Comparison of ENCODE assay signal across 1 cellular context in genomic region chr9:131078427-131079366, GRCh38.
TF ChIP-seq lines count a peak whose summit lies in the region.

No MANE protein-coding gene starts in this region.

TF ChIP-seq in HepG2, 621 proteins besides CTCF, POLR2A, EP300 and RAD21 (continued from another document and continues in another):
- TF ChIP-seq, protein P1, sequence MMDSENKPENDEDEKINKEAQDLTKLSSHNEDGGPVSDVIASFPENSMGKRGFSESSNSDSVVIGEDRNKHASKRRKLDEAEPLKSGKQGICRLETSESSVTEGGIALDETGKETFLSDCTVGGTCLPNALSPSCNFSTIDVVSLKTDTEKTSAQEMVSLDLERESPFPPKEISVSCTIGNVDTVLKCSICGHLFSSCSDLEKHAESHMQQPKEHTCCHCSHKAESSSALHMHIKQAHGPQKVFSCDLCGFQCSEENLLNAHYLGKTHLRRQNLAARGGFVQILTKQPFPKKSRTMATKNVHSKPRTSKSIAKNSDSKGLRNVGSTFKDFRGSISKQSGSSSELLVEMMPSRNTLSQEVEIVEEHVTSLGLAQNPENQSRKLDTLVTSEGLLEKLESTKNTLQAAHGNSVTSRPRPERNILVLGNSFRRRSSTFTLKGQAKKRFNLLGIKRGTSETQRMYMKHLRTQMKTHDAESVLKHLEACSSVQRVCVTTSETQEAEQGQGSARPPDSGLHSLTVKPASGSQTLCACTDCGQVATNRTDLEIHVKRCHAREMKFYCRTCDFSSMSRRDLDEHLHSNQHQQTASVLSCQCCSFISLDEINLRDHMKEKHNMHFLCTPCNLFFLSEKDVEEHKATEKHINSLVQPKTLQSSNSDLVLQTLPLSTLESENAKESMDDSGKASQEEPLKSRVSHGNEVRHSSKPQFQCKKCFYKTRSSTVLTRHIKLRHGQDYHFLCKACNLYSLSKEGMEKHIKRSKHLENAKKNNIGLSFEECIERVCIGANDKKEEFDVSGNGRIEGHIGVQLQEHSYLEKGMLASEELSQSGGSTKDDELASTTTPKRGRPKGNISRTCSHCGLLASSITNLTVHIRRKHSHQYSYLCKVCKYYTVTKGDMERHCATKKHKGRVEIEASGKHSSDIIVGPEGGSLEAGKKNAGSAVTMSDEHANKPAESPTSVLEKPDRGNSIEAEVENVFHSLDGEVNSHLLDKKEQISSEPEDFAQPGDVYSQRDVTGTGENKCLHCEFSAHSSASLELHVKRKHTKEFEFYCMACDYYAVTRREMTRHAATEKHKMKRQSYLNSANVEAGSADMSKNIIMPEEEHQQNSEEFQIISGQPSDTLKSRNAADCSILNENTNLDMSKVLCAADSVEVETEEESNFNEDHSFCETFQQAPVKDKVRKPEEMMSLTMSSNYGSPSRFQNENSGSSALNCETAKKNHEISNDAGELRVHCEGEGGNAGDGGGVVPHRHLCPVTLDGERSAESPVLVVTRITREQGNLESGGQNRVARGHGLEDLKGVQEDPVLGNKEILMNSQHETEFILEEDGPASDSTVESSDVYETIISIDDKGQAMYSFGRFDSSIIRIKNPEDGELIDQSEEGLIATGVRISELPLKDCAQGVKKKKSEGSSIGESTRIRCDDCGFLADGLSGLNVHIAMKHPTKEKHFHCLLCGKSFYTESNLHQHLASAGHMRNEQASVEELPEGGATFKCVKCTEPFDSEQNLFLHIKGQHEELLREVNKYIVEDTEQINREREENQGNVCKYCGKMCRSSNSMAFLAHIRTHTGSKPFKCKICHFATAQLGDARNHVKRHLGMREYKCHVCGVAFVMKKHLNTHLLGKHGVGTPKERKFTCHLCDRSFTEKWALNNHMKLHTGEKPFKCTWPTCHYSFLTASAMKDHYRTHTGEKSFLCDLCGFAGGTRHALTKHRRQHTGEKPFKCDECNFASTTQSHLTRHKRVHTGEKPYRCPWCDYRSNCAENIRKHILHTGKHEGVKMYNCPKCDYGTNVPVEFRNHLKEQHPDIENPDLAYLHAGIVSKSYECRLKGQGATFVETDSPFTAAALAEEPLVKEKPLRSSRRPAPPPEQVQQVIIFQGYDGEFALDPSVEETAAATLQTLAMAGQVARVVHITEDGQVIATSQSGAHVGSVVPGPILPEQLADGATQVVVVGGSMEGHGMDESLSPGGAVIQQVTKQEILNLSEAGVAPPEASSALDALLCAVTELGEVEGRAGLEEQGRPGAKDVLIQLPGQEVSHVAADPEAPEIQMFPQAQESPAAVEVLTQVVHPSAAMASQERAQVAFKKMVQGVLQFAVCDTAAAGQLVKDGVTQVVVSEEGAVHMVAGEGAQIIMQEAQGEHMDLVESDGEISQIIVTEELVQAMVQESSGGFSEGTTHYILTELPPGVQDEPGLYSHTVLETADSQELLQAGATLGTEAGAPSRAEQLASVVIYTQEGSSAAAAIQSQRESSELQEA (CRISPR knock-in tag; IDR thresholded peaks at IDR 0.05; ENCODE audit: not compliant biosample characterization), result no peak
- TF ChIP-seq AHDC1 (CRISPR knock-in tag; IDR thresholded peaks at IDR 0.05; ENCODE audit: borderline replicate concordance) (0 out of 2 replicates have a peak, but pooled peaks have one; percentile 31), BORCS8-MEF2B (CRISPR knock-in tag; IDR thresholded peaks at IDR 0.05) (0 out of 2 replicates have a peak, but pooled peaks have one; percentile 50), ZNF563 (CRISPR knock-in tag; IDR thresholded peaks at IDR 0.05) (peak; percentile 47; the same call in 1 of the 2 replicates), ETV6 (CRISPR knock-in tag; conservative IDR thresholded peaks at IDR 0.05) (no peak), SMAD3 (CRISPR knock-in tag; IDR thresholded peaks at IDR 0.05) (no peak), CSRNP1 (CRISPR knock-in tag; IDR thresholded peaks at IDR 0.05) (no peak), HNF4G (IDR thresholded peaks at IDR 0.05; ENCODE audit: borderline replicate concordance, low read depth, low read length) (0 out of 2 replicates have a peak, but pooled peaks have one; percentile 13), HNF4G (CRISPR knock-in tag; IDR thresholded peaks at IDR 0.05; ENCODE audit: borderline replicate concordance, low read depth) (no peak), HNRNPH1 (optimal IDR thresholded peaks at IDR 0.05; ENCODE audit: low read depth, low read length) (no peak), ZNF24 (IDR thresholded peaks at IDR 0.05) (no peak), AFF4 (CRISPR knock-in tag; IDR thresholded peaks at IDR 0.05) (no peak), ZBTB1 (CRISPR knock-in tag; IDR thresholded peaks at IDR 0.05; ENCODE audit: borderline replicate concordance) (no peak), ZNF235 (CRISPR knock-in tag; IDR thresholded peaks at IDR 0.05; ENCODE audit: borderline replicate concordance) (no peak), SCMH1 (CRISPR knock-in tag; IDR thresholded peaks at IDR 0.05; ENCODE audit: borderline replicate concordance) (no peak), CBX5 (CRISPR knock-in tag; IDR thresholded peaks at IDR 0.05; ENCODE audit: borderline replicate concordance) (no peak), ZNF737 (CRISPR knock-in tag; IDR thresholded peaks at IDR 0.05; ENCODE audit: borderline replicate concordance) (no peak), ATRX (CRISPR knock-in tag; IDR thresholded peaks at IDR 0.05; ENCODE audit: borderline replicate concordance) (no peak), ZNF75D (CRISPR knock-in tag; IDR thresholded peaks at IDR 0.05; ENCODE audit: borderline replicate concordance) (no peak), THAP11 (CRISPR knock-in tag; IDR thresholded peaks at IDR 0.05) (peak; percentile 29; the same call in 1 of the 2 replicates), GZF1 (CRISPR knock-in tag; IDR thresholded peaks at IDR 0.05) (no peak), ZSCAN22 (CRISPR knock-in tag; IDR thresholded peaks at IDR 0.05) (no peak), ZSCAN5A (CRISPR knock-in tag; IDR thresholded peaks at IDR 0.05; ENCODE audit: borderline replicate concordance) (no peak), MXD1 (CRISPR knock-in tag; IDR thresholded peaks at IDR 0.05) (peak; percentile 36; the same call in 1 of the 2 replicates), MYNN (CRISPR knock-in tag; IDR thresholded peaks at IDR 0.05; ENCODE audit: low read depth) (no peak), KLF6 (CRISPR knock-in tag; IDR thresholded peaks at IDR 0.05) (no peak)
- TF ChIP-seq, protein P2, sequence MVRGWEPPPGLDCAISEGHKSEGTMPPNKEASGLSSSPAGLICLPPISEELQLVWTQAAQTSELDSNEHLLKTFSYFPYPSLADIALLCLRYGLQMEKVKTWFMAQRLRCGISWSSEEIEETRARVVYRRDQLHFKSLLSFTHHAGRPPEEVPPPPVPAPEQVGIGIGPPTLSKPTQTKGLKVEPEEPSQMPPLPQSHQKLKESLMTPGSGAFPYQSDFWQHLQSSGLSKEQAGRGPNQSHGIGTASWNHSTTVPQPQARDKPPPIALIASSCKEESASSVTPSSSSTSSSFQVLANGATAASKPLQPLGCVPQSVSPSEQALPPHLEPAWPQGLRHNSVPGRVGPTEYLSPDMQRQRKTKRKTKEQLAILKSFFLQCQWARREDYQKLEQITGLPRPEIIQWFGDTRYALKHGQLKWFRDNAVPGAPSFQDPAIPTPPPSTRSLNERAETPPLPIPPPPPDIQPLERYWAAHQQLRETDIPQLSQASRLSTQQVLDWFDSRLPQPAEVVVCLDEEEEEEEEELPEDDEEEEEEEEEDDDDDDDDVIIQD (CRISPR knock-in tag; IDR thresholded peaks at IDR 0.05; ENCODE audit: low read depth), result no peak
- TF ChIP-seq, protein P3, sequence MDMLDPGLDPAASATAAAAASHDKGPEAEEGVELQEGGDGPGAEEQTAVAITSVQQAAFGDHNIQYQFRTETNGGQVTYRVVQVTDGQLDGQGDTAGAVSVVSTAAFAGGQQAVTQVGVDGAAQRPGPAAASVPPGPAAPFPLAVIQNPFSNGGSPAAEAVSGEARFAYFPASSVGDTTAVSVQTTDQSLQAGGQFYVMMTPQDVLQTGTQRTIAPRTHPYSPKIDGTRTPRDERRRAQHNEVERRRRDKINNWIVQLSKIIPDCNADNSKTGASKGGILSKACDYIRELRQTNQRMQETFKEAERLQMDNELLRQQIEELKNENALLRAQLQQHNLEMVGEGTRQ (IDR thresholded peaks at IDR 0.05; ENCODE audit: low read depth, low read length), result no peak
- TF ChIP-seq, protein P3 (CRISPR knock-in tag; IDR thresholded peaks at IDR 0.05; ENCODE audit: borderline replicate concordance), result no peak; the same call in 1 of the 2 replicates
